In genomic region chr9:116323012-116323411, GRCh38 we compare ENCODE assay signal across 23 cellular contexts.
DNase-seq lines count a peak whose midpoint lies in the region; ATAC-seq and TF ChIP-seq lines count a peak whose summit lies in the region.
"Had no signal": no experiment of that assay in that cellular context is flagged by ENCODE, and none has a peak within 500 bp of the region (broad histone marks: within the 10 kb centered on the region; RNA-seq: fewer than 3 reads in every experiment).

No MANE protein-coding gene starts in this region.

- no peak for TF ChIP-seq CTCF in chondrocyte (IDR thresholded peaks at IDR 0.05)
- TF ChIP-seq CTCF in neural progenitor cell (IDR thresholded peaks at IDR 0.05): no peak

- ATAC-seq in HG03469 (IDR thresholded peaks at IDR 0.05; ENCODE audit: unreplicated experiment): no peak
- ATAC-seq in HG02642 (IDR thresholded peaks at IDR 0.05; ENCODE audit: poor library complexity, unreplicated experiment): no peak
- ATAC-seq: left colon had no signal

- peaks cover 13% of the 10 kb centered on the region for H3F3A ChIP-seq in neural progenitor cell (ENCODE audit: low read depth)

- H3K36me3 Mint-ChIP-seq in chondrocyte (ENCODE audit: low read depth): peaks cover 23% of the 10 kb centered on the region
- H3K36me3 Mint-ChIP-seq in neural progenitor cell: peaks cover 5% of the 10 kb centered on the region
- H3K36me3 Mint-ChIP-seq: activated naive CD8-positive, alpha-beta T cell treated with anti-CD3 and anti-CD28 coated beads, Interleukin-2, amount 10 ng/mL, durations not matched to agents 7 days and 5 days had no signal

- H3K27ac ChIP-seq in neural progenitor cell: no peak overlapping the region
- H3K27ac ChIP-seq: BLaER1 treated with 17β-estradiol and CSF1 and Interleukin-3, amounts not matched to agents 10 nM and 100 nM; cardiac muscle cell; HL-60; parathyroid adenoma; Peyer's patch had no signal

- H4K20me1 ChIP-seq in neural progenitor cell (ENCODE audit: low read depth): peaks cover 45% of the 10 kb centered on the region
- H4K20me1 ChIP-seq: BLaER1 treated with 17β-estradiol and CSF1 and Interleukin-3, amounts not matched to agents 10 nM and 100 nM had no signal

- H2AFZ ChIP-seq in neural progenitor cell (replicated peaks): no peak overlapping the region
- H2AFZ ChIP-seq: parathyroid adenoma had no signal

- peak overlapping the region; percentile 42 for H3K27ac Mint-ChIP-seq in chondrocyte (ENCODE audit: unreplicated experiment)
- H3K27ac Mint-ChIP-seq in neural progenitor cell: peak overlapping the region; percentile 30
- H3K27ac Mint-ChIP-seq: activated CD4-positive, alpha-beta memory T cell treated with anti-CD3 and anti-CD28 coated beads, Interleukin-2, amount 10 ng/mL, durations not matched to agents 7 days and 5 days; activated naive CD8-positive, alpha-beta T cell treated with anti-CD3 and anti-CD28 coated beads, Interleukin-2, amount 10 ng/mL, durations not matched to agents 7 days and 5 days had no signal

- no peak overlapping the region for H3K4me3 ChIP-seq in neural progenitor cell
- H3K4me3 ChIP-seq: BLaER1 treated with 17β-estradiol and CSF1 and Interleukin-3, amounts not matched to agents 10 nM and 100 nM; cardiac muscle cell; Peyer's patch; skin epidermis had no signal

- H3K4me1 ChIP-seq in neural progenitor cell: peaks cover 28% of the 10 kb centered on the region
- H3K4me1 ChIP-seq: parathyroid adenoma, Peyer's patch had no signal

- H3K4me3 Mint-ChIP-seq in chondrocyte (ENCODE audit: unreplicated experiment) (no peak overlapping the region), neural progenitor cell (peak overlapping the region; percentile 44)
- H3K4me3 Mint-ChIP-seq: activated CD4-positive, alpha-beta memory T cell treated with anti-CD3 and anti-CD28 coated beads, Interleukin-2, amount 10 ng/mL, durations not matched to agents 7 days and 5 days; activated naive CD8-positive, alpha-beta T cell treated with anti-CD3 and anti-CD28 coated beads, Interleukin-2, amount 10 ng/mL, durations not matched to agents 7 days and 5 days had no signal

- peaks cover 96% of the 10 kb centered on the region for H3K27me3 ChIP-seq in neural progenitor cell
- H3K27me3 ChIP-seq: BLaER1 treated with 17β-estradiol and CSF1 and Interleukin-3, amounts not matched to agents 10 nM and 100 nM; cardiac muscle cell; Peyer's patch had no signal

- H3K36me3 ChIP-seq in neural progenitor cell: no peaks in the 10 kb centered on the region
- H3K36me3 ChIP-seq: BLaER1 treated with 17β-estradiol and CSF1 and Interleukin-3, amounts not matched to agents 10 nM and 100 nM; cardiac muscle cell; Peyer's patch had no signal

- no peak overlapping the region for H3K9ac ChIP-seq in neural progenitor cell
- H3K9ac ChIP-seq: BLaER1 treated with 17β-estradiol and CSF1 and Interleukin-3, amounts not matched to agents 10 nM and 100 nM; parathyroid adenoma had no signal

- no peaks in the 10 kb centered on the region for H3K79me2 ChIP-seq in neural progenitor cell (ENCODE audit: low read depth)
- H3K79me2 ChIP-seq: parathyroid adenoma had no signal

- H3K4me2 ChIP-seq in neural progenitor cell: peak overlapping the region; percentile 38
- H3K4me2 ChIP-seq: BLaER1 treated with 17β-estradiol and CSF1 and Interleukin-3, amounts not matched to agents 10 nM and 100 nM had no signal

- no peaks in the 10 kb centered on the region for H3K9me3 ChIP-seq in neural progenitor cell (ENCODE audit: low read depth)
- H3K9me3 ChIP-seq: BLaER1 treated with 17β-estradiol and CSF1 and Interleukin-3, amounts not matched to agents 10 nM and 100 nM; Peyer's patch had no signal

- no peaks in the 10 kb centered on the region for H3K9me3 Mint-ChIP-seq in chondrocyte (ENCODE audit: low read depth)
- peaks cover 4% of the 10 kb centered on the region for H3K9me3 Mint-ChIP-seq in neural progenitor cell
- H3K9me3 Mint-ChIP-seq: activated CD4-positive, alpha-beta memory T cell treated with anti-CD3 and anti-CD28 coated beads, Interleukin-2, amount 10 ng/mL, durations not matched to agents 7 days and 5 days had no signal

- DNase-seq in ELF-1 (ENCODE audit: low read depth, low spot score) (peak; percentile 59), NCI-H510A treated with DMSO at 0.1 percent for 48 hours (lab: John Stamatoyannopoulos, UW) (peak; percentile 24), chondrocyte (ENCODE audit: low spot score) (no peak), neural progenitor cell (ENCODE audit: low spot score) (peak; percentile 67), OCI-M1 (lab: John Stamatoyannopoulos, UW) (no peak)
- DNase-seq: activated CD4-positive, alpha-beta memory T cell treated with anti-CD3 and anti-CD28 coated beads, Interleukin-2, amount 10 ng/mL, durations not matched to agents 7 days and 5 days; activated naive CD8-positive, alpha-beta T cell treated with anti-CD3 and anti-CD28 coated beads, Interleukin-2, amount 10 ng/mL, durations not matched to agents 7 days and 5 days; activated T-cell treated with anti-CD3 and anti-CD28 coated beads, Interleukin-2, amount 50 U/mL, for 48 hours; DMS 273 treated with DMSO at 0.1 percent for 48 hours; effector memory CD4-positive, alpha-beta T cell; KG1; left colon; NCI-H524; Peyer's patch; stimulated activated CD4-positive, alpha-beta T cell treated with anti-CD3 and anti-CD28 coated beads, Interleukin-4, amount 100 ng/mL, for 4 hours; SW 1271 had no signal

- no peaks in the 10 kb centered on the region for H3K27me3 Mint-ChIP-seq in chondrocyte (ENCODE audit: low read depth)
- H3K27me3 Mint-ChIP-seq in neural progenitor cell (ENCODE audit: insufficient read depth, low read depth): peaks cover 36% of the 10 kb centered on the region
- H3K27me3 Mint-ChIP-seq: activated CD4-positive, alpha-beta memory T cell treated with anti-CD3 and anti-CD28 coated beads, Interleukin-2, amount 10 ng/mL, durations not matched to agents 7 days and 5 days; activated naive CD8-positive, alpha-beta T cell treated with anti-CD3 and anti-CD28 coated beads, Interleukin-2, amount 10 ng/mL, durations not matched to agents 7 days and 5 days had no signal

- peaks cover 56% of the 10 kb centered on the region for H3K4me1 Mint-ChIP-seq in chondrocyte (ENCODE audit: low read depth)
- H3K4me1 Mint-ChIP-seq in neural progenitor cell: peaks cover 68% of the 10 kb centered on the region
- H3K4me1 Mint-ChIP-seq: activated CD4-positive, alpha-beta memory T cell treated with anti-CD3 and anti-CD28 coated beads, Interleukin-2, amount 10 ng/mL, durations not matched to agents 7 days and 5 days; activated naive CD8-positive, alpha-beta T cell treated with anti-CD3 and anti-CD28 coated beads, Interleukin-2, amount 10 ng/mL, durations not matched to agents 7 days and 5 days had no signal

Comparison
In these comparisons a context has a peak if more than half of its experiments do, and no peak if none do; other contexts are left out.
1. DNase-seq: peak in ELF-1 (single experiment), NCI-H510A treated with DMSO at 0.1 percent for 48 hours (single experiment) and neural progenitor cell (single experiment); none in chondrocyte (single experiment) and OCI-M1 (single experiment).